ENCODE assay signal across 28 cellular contexts in genomic region chr16:54240180-54241125, GRCh38. TPM values are rescaled to one million over a fixed set of nuclear protein-coding genes. Genes with fewer than 3 reads are reported as not detected.
DNase-seq lines count a peak whose midpoint lies in the region; ATAC-seq and TF ChIP-seq lines count a peak whose summit lies in the region.
"Had no signal": no experiment of that assay in that cellular context is flagged by ENCODE, and none has a peak within 500 bp of the region (broad histone marks: within the 10 kb centered on the region; RNA-seq: fewer than 3 reads in every experiment).

No MANE protein-coding gene starts in this region.

- DNase-seq in AG09309 (ENCODE audit: low read depth) = peak; percentile 34
- DNase-seq in SK-MEL-5 (ENCODE audit: low read depth, low spot score) = peak; percentile 52
- peak; percentile 53 for DNase-seq in Right ventricle myocardium superior
- peak; percentile 45 for DNase-seq in osteoblast (ENCODE audit: insufficient read length, low spot score, missing footprints)
- DNase-seq in hepatocyte (ENCODE audit: low spot score) = no peak
- no peak for DNase-seq in CD8-positive, alpha-beta T cell
- DNase-seq in SIG-M5 (lab: John Stamatoyannopoulos, UW) = no peak
- DNase-seq in esophagus muscularis mucosa (ENCODE audit: extremely low spot score) = no peak
- DNase-seq: activated CD4-positive, alpha-beta T cell treated with anti-CD3 and anti-CD28 coated beads for 1 hour; activated CD8-positive, alpha-beta T cell treated with anti-CD3 and anti-CD28 coated beads for 36 hours; activated effector memory CD4-positive, alpha-beta T cell treated with Interleukin-2 at 50 U/mL for 16 hours; activated naive CD8-positive, alpha-beta T cell treated with anti-CD3 and anti-CD28 coated beads, Interleukin-2, amount 10 ng/mL, durations not matched to agents 7 days and 5 days; Caco-2; cerebellar nuclear complex; GDM1; HCEC 1CT; KG1; mesenchymal stem cell; MM.1S; NCI-H2081; NCI-H446; RPMI8226; SK-N-SH; stimulated activated naive CD8-positive, alpha-beta T cell treated with anti-CD3 and anti-CD28 coated beads, Interleukin-15, Interleukin-2, amounts not matched to agents 100 U/mL and 50 U/mL, for 24 hours; T-helper 17 cell had no signal

- H3K36me3 Mint-ChIP-seq in CD8-positive, alpha-beta T cell = no peaks in the 10 kb centered on the region
- H3K36me3 Mint-ChIP-seq: activated naive CD8-positive, alpha-beta T cell treated with anti-CD3 and anti-CD28 coated beads, Interleukin-2, amount 10 ng/mL, durations not matched to agents 7 days and 5 days had no signal

- no peak overlapping the region for H3K4me3 Mint-ChIP-seq in CD8-positive, alpha-beta T cell
- H3K4me3 Mint-ChIP-seq: activated CD8-positive, alpha-beta T cell treated with anti-CD3 and anti-CD28 coated beads for 36 hours; activated naive CD8-positive, alpha-beta T cell treated with anti-CD3 and anti-CD28 coated beads, Interleukin-2, amount 10 ng/mL, durations not matched to agents 7 days and 5 days; T-helper 17 cell had no signal

- H4K20me1 ChIP-seq in osteoblast (ENCODE audit: insufficient read depth, low read length) (no peaks in the 10 kb centered on the region), hepatocyte (ENCODE audit: insufficient read depth, poor library complexity, severe bottlenecking) (no peaks in the 10 kb centered on the region)

- H2AFZ ChIP-seq in osteoblast (ENCODE audit: low read length) (no peak overlapping the region), hepatocyte (no peak overlapping the region)

- no peak for TF ChIP-seq POLR2A in esophagus muscularis mucosa (IDR thresholded peaks at IDR 0.05; ENCODE audit: low read depth)

- H3K4me1 ChIP-seq in osteoblast (ENCODE audit: insufficient read depth, low read length) = no peaks in the 10 kb centered on the region
- H3K4me1 ChIP-seq in hepatocyte (ENCODE audit: insufficient read depth) = no peaks in the 10 kb centered on the region
- no peaks in the 10 kb centered on the region for H3K4me1 ChIP-seq in CD8-positive, alpha-beta T cell (ENCODE audit: insufficient read depth, low read length)
- peaks cover 0 to 12% (median 8%) of the 10 kb centered on the region in 4 donors for H3K4me1 ChIP-seq in esophagus muscularis mucosa
- H3K4me1 ChIP-seq: Caco-2 had no signal

- H3K36me3 ChIP-seq in osteoblast (ENCODE audit: insufficient read depth, low read length) = no peaks in the 10 kb centered on the region
- H3K36me3 ChIP-seq in hepatocyte (replicated peaks; ENCODE audit: insufficient read depth, low read depth) = no peaks in the 10 kb centered on the region
- H3K36me3 ChIP-seq in CD8-positive, alpha-beta T cell (ENCODE audit: insufficient read depth, low read length) = no peaks in the 10 kb centered on the region
- H3K36me3 ChIP-seq in esophagus muscularis mucosa = no peaks in the 10 kb centered on the region
- H3K36me3 ChIP-seq: tibial nerve had no signal

- H3K9me3 ChIP-seq in osteoblast (ENCODE audit: low read depth, low read length) (no peaks in the 10 kb centered on the region), hepatocyte (ENCODE audit: low read depth) (no peaks in the 10 kb centered on the region), esophagus muscularis mucosa (no peaks in the 10 kb centered on the region)
- no peaks in the 10 kb centered on the region for H3K9me3 ChIP-seq in CD8-positive, alpha-beta T cell (ENCODE audit: low read length)
- H3K9me3 ChIP-seq: Caco-2, SK-N-SH, tibial nerve had no signal

- POLR2A ChIA-PET in CD8-positive, alpha-beta T cell (lab: Charles Lee) = no interaction called here

- TF ChIP-seq CTCF in AG09309 (IDR thresholded peaks at IDR 0.05; ENCODE audit: control insufficient read depth, insufficient read depth, low read depth, low read length, missing control alignments) (no peak), osteoblast (IDR thresholded peaks at IDR 0.05; ENCODE audit: extremely low read depth, low read depth, low read length) (no peak), hepatocyte (IDR thresholded peaks at IDR 0.05; ENCODE audit: poor library complexity) (no peak), esophagus muscularis mucosa (IDR thresholded peaks at IDR 0.05) (no peak)
- no peak for TF ChIP-seq CTCF in CD8-positive, alpha-beta T cell (IDR thresholded peaks at IDR 0.05)

- intact Hi-C loops in Right ventricle myocardium superior (cut with DNase I) (no loop called here), esophagus muscularis mucosa (cut with DNase I) (no loop called here)
- intact Hi-C loops in CD8-positive, alpha-beta T cell (cut with DNase I, micrococcal nuclease) = no loop called here

- H3K27me3 ChIP-seq in osteoblast (ENCODE audit: insufficient read depth, low read length) (peaks cover 17% of the 10 kb centered on the region), hepatocyte (no peaks in the 10 kb centered on the region), esophagus muscularis mucosa (peaks cover 0 to 14% (median 0%) of the 10 kb centered on the region in 4 donors)
- no peaks in the 10 kb centered on the region for H3K27me3 ChIP-seq in CD8-positive, alpha-beta T cell (ENCODE audit: insufficient read depth, low read length)
- H3K27me3 ChIP-seq: tibial nerve had no signal

- peaks cover 6% of the 10 kb centered on the region for H3K27me3 Mint-ChIP-seq in CD8-positive, alpha-beta T cell (ENCODE audit: low read depth)

- H3K27ac Mint-ChIP-seq in CD8-positive, alpha-beta T cell = no peak overlapping the region
- H3K27ac Mint-ChIP-seq: activated CD8-positive, alpha-beta T cell treated with anti-CD3 and anti-CD28 coated beads for 36 hours; activated naive CD8-positive, alpha-beta T cell treated with anti-CD3 and anti-CD28 coated beads, Interleukin-2, amount 10 ng/mL, durations not matched to agents 7 days and 5 days; progenitor cell of endocrine pancreas; T-helper 17 cell had no signal

- H3K27ac ChIP-seq in osteoblast (ENCODE audit: low read depth, low read length) = no peak overlapping the region
- no peak overlapping the region for H3K27ac ChIP-seq in hepatocyte
- H3K27ac ChIP-seq in CD8-positive, alpha-beta T cell (ENCODE audit: low read depth, low read length) = no peak overlapping the region
- peak overlapping the region in 2 of 4 donors; percentile 24 to 29 for H3K27ac ChIP-seq in esophagus muscularis mucosa (replicated peaks in 1 of 4)

- H3K79me2 ChIP-seq in osteoblast (ENCODE audit: insufficient read depth, low read length) (no peaks in the 10 kb centered on the region), hepatocyte (no peaks in the 10 kb centered on the region)

- no peaks in the 10 kb centered on the region for H3K9me2 ChIP-seq in hepatocyte (replicated peaks; ENCODE audit: insufficient read depth)
- H3K9me2 ChIP-seq: SK-N-SH had no signal

- H3K4me2 ChIP-seq in osteoblast (ENCODE audit: insufficient read depth, low read length) = no peak overlapping the region
- H3K4me2 ChIP-seq in hepatocyte = no peak overlapping the region
- H3K4me2 ChIP-seq: SK-N-SH had no signal

- no peak for TF ChIP-seq EP300 in esophagus muscularis mucosa (IDR thresholded peaks at IDR 0.05)

- ATAC-seq in Right ventricle myocardium superior (ENCODE audit: poor library complexity) = peak; percentile 76
- ATAC-seq in CD8-positive, alpha-beta T cell = no peak
- ATAC-seq: activated CD8-positive, alpha-beta T cell treated with anti-CD3 and anti-CD28 coated beads for 36 hours; stimulated activated naive CD8-positive, alpha-beta T cell treated with anti-CD3 and anti-CD28 coated beads, Interleukin-15, Interleukin-2, amounts not matched to agents 100 U/mL and 50 U/mL, for 24 hours; T-helper 17 cell had no signal

- H3K9me3 Mint-ChIP-seq in CD8-positive, alpha-beta T cell = no peaks in the 10 kb centered on the region
- H3K9me3 Mint-ChIP-seq: activated CD8-positive, alpha-beta T cell treated with anti-CD3 and anti-CD28 coated beads for 36 hours; activated naive CD8-positive, alpha-beta T cell treated with anti-CD3 and anti-CD28 coated beads, Interleukin-2, amount 10 ng/mL, durations not matched to agents 7 days and 5 days had no signal

- H3K4me3 ChIP-seq in AG09309 (ENCODE audit: control insufficient read depth, low read depth, low read length) (no peak overlapping the region), osteoblast (ENCODE audit: insufficient read depth, low read length) (no peak overlapping the region), hepatocyte (no peak overlapping the region), esophagus muscularis mucosa (no peak overlapping the region)
- H3K4me3 ChIP-seq in CD8-positive, alpha-beta T cell (ENCODE audit: low read depth, low read length) = no peak overlapping the region
- H3K4me3 ChIP-seq: tibial nerve had no signal

- CTCF ChIA-PET in CD8-positive, alpha-beta T cell (lab: Charles Lee) = no interaction called here

- in situ Hi-C loops in SK-MEL-5 (cut with HindIII; ENCODE audit: low pct_unique_long_range_greater_than_20kb, low sequenced_read_pairs) = no loop called here

- WGBS in hepatocyte (ENCODE audit: low lambda C conversion rate, missing lambda C conversion rate) = 83% methylated on average over 9 of the region's 9 CpGs
- WGBS in esophagus muscularis mucosa = 60% methylated on average over 9 of the region's 9 CpGs

- no peaks in the 10 kb centered on the region for H3K4me1 Mint-ChIP-seq in CD8-positive, alpha-beta T cell (ENCODE audit: low read depth)
- H3K4me1 Mint-ChIP-seq: activated naive CD8-positive, alpha-beta T cell treated with anti-CD3 and anti-CD28 coated beads, Interleukin-2, amount 10 ng/mL, durations not matched to agents 7 days and 5 days; T-helper 17 cell had no signal

RNA-seq across cellular contexts. Expression of gene IRX3, which starts 46.1 kb away (rescaled TPM):
- 15.9 and 19.9 TPM in 2 replicates for total RNA-seq in SK-MEL-5 (2014; rRNA removed; shearing (Covaris generic))
- polyA plus RNA-seq in SK-MEL-5 (2015; cell fraction: cytosol; rRNA removed) = 24.9 and 34.6 TPM in 2 replicates
- 11.2 and 17.1 TPM in 2 replicates for polyA plus RNA-seq in SK-MEL-5 (2015; cell fraction: nucleus; rRNA removed)
- total RNA-seq in Right ventricle myocardium superior (42.4 TPM), osteoblast (68.4 and 71.7 TPM in 2 replicates), hepatocyte (1.8 and 2.8 TPM in 2 replicates), esophagus muscularis mucosa (1 to 10 TPM in 2 of 4 donors, under 1 TPM in 2; 0.39 to 1.7 (median 1.1) TPM)
- 4.4 and 5.2 TPM in 2 replicates for polyA plus RNA-seq in hepatocyte
- not detected for total RNA-seq in CD8-positive, alpha-beta T cell
- total RNA-seq: activated CD8-positive, alpha-beta T cell treated with anti-CD3 and anti-CD28 coated beads for 36 hours; activated naive CD8-positive, alpha-beta T cell treated with anti-CD3 and anti-CD28 coated beads, Interleukin-2, amount 10 ng/mL, durations not matched to agents 7 days and 5 days; endothelial cell of umbilical vein had no signal
- polyA plus RNA-seq: endothelial cell of umbilical vein had no signal

Comparison
In these comparisons a context has a peak if more than half of its experiments do, and no peak if none do; other contexts are left out.
1. DNase-seq: peak in AG09309 (single experiment), SK-MEL-5 (single experiment), Right ventricle myocardium superior (single experiment) and osteoblast (single experiment); none in hepatocyte (single experiment), CD8-positive, alpha-beta T cell (0 of 7), SIG-M5 (single experiment) and esophagus muscularis mucosa (single experiment).